In the genomic region with DNA sequence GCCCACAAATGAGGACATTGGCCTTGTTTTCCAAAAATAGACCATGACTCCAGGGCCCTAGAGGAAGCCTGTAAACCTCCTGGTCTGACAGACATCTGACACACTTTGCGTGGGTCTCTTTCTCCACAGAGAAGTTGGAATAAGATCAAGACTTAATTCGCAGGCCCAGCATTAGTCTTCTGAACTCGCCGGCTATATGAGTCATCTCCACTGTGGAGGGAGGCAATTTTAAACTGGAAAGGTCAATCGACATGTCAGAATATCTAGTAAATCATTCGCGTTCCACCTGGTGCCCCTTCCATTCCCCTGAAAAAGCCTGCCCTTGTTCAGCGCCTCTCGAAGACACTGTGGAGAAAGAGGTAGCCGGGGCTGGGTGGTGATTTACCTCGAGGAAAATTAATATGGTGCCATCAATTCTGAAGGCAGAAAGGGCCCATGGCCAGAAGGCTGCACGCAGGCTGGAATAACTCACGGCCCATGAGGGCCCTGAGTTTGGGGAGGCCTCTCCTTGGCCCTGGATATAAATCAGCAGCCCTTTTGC, we compare ENCODE assay signal across 1 cellular context.
TF ChIP-seq lines count a peak whose summit lies in the region.

No MANE protein-coding gene starts in this region.

TF ChIP-seq in K562, 482 proteins besides CTCF, POLR2A, EP300 and RAD21 (continued from another document):
- TF ChIP-seq RBM14 (IDR thresholded peaks at IDR 0.05; ENCODE audit: borderline replicate concordance, insufficient read depth, low read depth, low read length) (no peak), SMARCE1 (IDR thresholded peaks at IDR 0.05) (0 out of 2 replicates have a peak, but pooled peaks have one; percentile 29), SAP30 (IDR thresholded peaks at IDR 0.05; ENCODE audit: borderline replicate concordance, insufficient read depth, low read depth, low read length, poor library complexity, severe bottlenecking) (no peak), ZNF586 (CRISPR knock-in tag; conservative IDR thresholded peaks at IDR 0.05) (no peak), CXXC5 (CRISPR knock-in tag; IDR thresholded peaks at IDR 0.05) (no peak), CBFA2T3 (IDR thresholded peaks at IDR 0.05) (peak; percentile 36; the same call in 1 of the 2 replicates), ZNF431 (CRISPR knock-in tag; IDR thresholded peaks at IDR 0.05) (no peak), HDAC1 (IDR thresholded peaks at IDR 0.05) (0 out of 4 replicates have a peak, but pooled peaks of 1 of the 2 experiments have one; percentile 16), JUND (IDR thresholded peaks at IDR 0.05; ENCODE audit: borderline replicate concordance, low read depth, low read length) (peak; percentile 86), JUND (tag; IDR thresholded peaks at IDR 0.05; ENCODE audit: borderline replicate concordance, low read depth, low read length) (peak; percentile 67; the same call in 1 of the 3 replicates), NFIX (CRISPR knock-in tag; IDR thresholded peaks at IDR 0.05; ENCODE audit: low read depth) (no peak), MEF2D (tag; conservative IDR thresholded peaks at IDR 0.05; ENCODE audit: low read depth) (0 out of 2 replicates have a peak, but pooled peaks have one; percentile 44), HDAC2 (IDR thresholded peaks at IDR 0.05) (no peak), ZNF121 (CRISPR knock-in tag; conservative IDR thresholded peaks at IDR 0.05) (no peak), PHB (CRISPR knock-in tag; IDR thresholded peaks at IDR 0.05) (no peak), GATAD2A (IDR thresholded peaks at IDR 0.05) (no peak), MYBL2 (IDR thresholded peaks at IDR 0.05; ENCODE audit: low read depth) (no peak), MYBL2 (CRISPR knock-in tag; IDR thresholded peaks at IDR 0.05; ENCODE audit: borderline replicate concordance) (no peak), DMBX1 (CRISPR knock-in tag; IDR thresholded peaks at IDR 0.05; ENCODE audit: borderline replicate concordance) (no peak), GATAD2B (IDR thresholded peaks at IDR 0.05; ENCODE audit: borderline replicate concordance) (no peak), FOSL1 (tag; conservative IDR thresholded peaks at IDR 0.05) (peak; percentile 84), JUN (IDR thresholded peaks at IDR 0.05; ENCODE audit: borderline replicate concordance, low read depth, low read length) (peak; percentile 39; the same call in 1 of the 2 replicates), JUN (CRISPR knock-in tag; IDR thresholded peaks at IDR 0.05; ENCODE audit: borderline replicate concordance) (no peak), MEIS2 (IDR thresholded peaks at IDR 0.05; ENCODE audit: partially characterized antibody) (peak; percentile 87), SMARCA4 (IDR thresholded peaks at IDR 0.05) (0 out of 2 replicates have a peak, but pooled peaks have one; percentile 32), GTF2E2 (tag; IDR thresholded peaks at IDR 0.05) (no peak), ZFP1 (CRISPR knock-in tag; IDR thresholded peaks at IDR 0.05) (no peak), SMC3 (conservative IDR thresholded peaks at IDR 0.05; ENCODE audit: insufficient read depth, low read depth, low read length) (no peak), MEF2A (IDR thresholded peaks at IDR 0.05; ENCODE audit: control insufficient read depth, low read depth, low read length) (peak; percentile 92), HNRNPUL1 (IDR thresholded peaks at IDR 0.05; ENCODE audit: low read length) (no peak), ZNF354B (CRISPR knock-in tag; IDR thresholded peaks at IDR 0.05) (no peak), ARID1B (IDR thresholded peaks at IDR 0.05) (0 out of 2 replicates have a peak, but pooled peaks have one; percentile 28), NFIC (IDR thresholded peaks at IDR 0.05) (0 out of 2 replicates have a peak, but pooled peaks have one; percentile 29), DPF2 (IDR thresholded peaks at IDR 0.05) (peak; percentile 29; the same call in 1 of the 2 replicates), ZNF77 (CRISPR knock-in tag; IDR thresholded peaks at IDR 0.05) (no peak)
- TF ChIP-seq, protein P1, sequence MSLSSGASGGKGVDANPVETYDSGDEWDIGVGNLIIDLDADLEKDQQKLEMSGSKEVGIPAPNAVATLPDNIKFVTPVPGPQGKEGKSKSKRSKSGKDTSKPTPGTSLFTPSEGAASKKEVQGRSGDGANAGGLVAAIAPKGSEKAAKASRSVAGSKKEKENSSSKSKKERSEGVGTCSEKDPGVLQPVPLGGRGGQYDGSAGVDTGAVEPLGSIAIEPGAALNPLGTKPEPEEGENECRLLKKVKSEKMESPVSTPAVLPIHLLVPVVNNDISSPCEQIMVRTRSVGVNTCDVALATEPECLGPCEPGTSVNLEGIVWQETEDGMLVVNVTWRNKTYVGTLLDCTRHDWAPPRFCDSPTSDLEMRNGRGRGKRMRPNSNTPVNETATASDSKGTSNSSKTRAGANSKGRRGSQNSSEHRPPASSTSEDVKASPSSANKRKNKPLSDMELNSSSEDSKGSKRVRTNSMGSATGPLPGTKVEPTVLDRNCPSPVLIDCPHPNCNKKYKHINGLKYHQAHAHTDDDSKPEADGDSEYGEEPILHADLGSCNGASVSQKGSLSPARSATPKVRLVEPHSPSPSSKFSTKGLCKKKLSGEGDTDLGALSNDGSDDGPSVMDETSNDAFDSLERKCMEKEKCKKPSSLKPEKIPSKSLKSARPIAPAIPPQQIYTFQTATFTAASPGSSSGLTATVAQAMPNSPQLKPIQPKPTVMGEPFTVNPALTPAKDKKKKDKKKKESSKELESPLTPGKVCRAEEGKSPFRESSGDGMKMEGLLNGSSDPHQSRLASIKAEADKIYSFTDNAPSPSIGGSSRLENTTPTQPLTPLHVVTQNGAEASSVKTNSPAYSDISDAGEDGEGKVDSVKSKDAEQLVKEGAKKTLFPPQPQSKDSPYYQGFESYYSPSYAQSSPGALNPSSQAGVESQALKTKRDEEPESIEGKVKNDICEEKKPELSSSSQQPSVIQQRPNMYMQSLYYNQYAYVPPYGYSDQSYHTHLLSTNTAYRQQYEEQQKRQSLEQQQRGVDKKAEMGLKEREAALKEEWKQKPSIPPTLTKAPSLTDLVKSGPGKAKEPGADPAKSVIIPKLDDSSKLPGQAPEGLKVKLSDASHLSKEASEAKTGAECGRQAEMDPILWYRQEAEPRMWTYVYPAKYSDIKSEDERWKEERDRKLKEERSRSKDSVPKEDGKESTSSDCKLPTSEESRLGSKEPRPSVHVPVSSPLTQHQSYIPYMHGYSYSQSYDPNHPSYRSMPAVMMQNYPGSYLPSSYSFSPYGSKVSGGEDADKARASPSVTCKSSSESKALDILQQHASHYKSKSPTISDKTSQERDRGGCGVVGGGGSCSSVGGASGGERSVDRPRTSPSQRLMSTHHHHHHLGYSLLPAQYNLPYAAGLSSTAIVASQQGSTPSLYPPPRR (CRISPR knock-in tag; IDR thresholded peaks at IDR 0.05; ENCODE audit: borderline replicate concordance), result no peak
- TF ChIP-seq, protein P2, sequence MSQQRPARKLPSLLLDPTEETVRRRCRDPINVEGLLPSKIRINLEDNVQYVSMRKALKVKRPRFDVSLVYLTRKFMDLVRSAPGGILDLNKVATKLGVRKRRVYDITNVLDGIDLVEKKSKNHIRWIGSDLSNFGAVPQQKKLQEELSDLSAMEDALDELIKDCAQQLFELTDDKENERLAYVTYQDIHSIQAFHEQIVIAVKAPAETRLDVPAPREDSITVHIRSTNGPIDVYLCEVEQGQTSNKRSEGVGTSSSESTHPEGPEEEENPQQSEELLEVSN (IDR thresholded peaks at IDR 0.05; ENCODE audit: borderline replicate concordance in 1 of 2, extremely low read depth in 1 of 2, insufficient read depth in 1 of 2, insufficient read length in 1 of 2, low read depth in 1 of 2, low read length in 1 of 2, poor library complexity in 1 of 2, severe bottlenecking in 1 of 2), result no peak
- TF ChIP-seq, protein P3, sequence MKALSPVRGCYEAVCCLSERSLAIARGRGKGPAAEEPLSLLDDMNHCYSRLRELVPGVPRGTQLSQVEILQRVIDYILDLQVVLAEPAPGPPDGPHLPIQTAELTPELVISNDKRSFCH (CRISPR knock-in tag; IDR thresholded peaks at IDR 0.05), result no peak
- TF ChIP-seq, protein P3 (tag; IDR thresholded peaks at IDR 0.05), result peak; percentile 87
- TF ChIP-seq, protein P4, sequence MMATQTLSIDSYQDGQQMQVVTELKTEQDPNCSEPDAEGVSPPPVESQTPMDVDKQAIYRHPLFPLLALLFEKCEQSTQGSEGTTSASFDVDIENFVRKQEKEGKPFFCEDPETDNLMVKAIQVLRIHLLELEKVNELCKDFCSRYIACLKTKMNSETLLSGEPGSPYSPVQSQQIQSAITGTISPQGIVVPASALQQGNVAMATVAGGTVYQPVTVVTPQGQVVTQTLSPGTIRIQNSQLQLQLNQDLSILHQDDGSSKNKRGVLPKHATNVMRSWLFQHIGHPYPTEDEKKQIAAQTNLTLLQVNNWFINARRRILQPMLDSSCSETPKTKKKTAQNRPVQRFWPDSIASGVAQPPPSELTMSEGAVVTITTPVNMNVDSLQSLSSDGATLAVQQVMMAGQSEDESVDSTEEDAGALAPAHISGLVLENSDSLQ (IDR thresholded peaks at IDR 0.05), result peak; percentile 49
- TF ChIP-seq, protein P5, sequence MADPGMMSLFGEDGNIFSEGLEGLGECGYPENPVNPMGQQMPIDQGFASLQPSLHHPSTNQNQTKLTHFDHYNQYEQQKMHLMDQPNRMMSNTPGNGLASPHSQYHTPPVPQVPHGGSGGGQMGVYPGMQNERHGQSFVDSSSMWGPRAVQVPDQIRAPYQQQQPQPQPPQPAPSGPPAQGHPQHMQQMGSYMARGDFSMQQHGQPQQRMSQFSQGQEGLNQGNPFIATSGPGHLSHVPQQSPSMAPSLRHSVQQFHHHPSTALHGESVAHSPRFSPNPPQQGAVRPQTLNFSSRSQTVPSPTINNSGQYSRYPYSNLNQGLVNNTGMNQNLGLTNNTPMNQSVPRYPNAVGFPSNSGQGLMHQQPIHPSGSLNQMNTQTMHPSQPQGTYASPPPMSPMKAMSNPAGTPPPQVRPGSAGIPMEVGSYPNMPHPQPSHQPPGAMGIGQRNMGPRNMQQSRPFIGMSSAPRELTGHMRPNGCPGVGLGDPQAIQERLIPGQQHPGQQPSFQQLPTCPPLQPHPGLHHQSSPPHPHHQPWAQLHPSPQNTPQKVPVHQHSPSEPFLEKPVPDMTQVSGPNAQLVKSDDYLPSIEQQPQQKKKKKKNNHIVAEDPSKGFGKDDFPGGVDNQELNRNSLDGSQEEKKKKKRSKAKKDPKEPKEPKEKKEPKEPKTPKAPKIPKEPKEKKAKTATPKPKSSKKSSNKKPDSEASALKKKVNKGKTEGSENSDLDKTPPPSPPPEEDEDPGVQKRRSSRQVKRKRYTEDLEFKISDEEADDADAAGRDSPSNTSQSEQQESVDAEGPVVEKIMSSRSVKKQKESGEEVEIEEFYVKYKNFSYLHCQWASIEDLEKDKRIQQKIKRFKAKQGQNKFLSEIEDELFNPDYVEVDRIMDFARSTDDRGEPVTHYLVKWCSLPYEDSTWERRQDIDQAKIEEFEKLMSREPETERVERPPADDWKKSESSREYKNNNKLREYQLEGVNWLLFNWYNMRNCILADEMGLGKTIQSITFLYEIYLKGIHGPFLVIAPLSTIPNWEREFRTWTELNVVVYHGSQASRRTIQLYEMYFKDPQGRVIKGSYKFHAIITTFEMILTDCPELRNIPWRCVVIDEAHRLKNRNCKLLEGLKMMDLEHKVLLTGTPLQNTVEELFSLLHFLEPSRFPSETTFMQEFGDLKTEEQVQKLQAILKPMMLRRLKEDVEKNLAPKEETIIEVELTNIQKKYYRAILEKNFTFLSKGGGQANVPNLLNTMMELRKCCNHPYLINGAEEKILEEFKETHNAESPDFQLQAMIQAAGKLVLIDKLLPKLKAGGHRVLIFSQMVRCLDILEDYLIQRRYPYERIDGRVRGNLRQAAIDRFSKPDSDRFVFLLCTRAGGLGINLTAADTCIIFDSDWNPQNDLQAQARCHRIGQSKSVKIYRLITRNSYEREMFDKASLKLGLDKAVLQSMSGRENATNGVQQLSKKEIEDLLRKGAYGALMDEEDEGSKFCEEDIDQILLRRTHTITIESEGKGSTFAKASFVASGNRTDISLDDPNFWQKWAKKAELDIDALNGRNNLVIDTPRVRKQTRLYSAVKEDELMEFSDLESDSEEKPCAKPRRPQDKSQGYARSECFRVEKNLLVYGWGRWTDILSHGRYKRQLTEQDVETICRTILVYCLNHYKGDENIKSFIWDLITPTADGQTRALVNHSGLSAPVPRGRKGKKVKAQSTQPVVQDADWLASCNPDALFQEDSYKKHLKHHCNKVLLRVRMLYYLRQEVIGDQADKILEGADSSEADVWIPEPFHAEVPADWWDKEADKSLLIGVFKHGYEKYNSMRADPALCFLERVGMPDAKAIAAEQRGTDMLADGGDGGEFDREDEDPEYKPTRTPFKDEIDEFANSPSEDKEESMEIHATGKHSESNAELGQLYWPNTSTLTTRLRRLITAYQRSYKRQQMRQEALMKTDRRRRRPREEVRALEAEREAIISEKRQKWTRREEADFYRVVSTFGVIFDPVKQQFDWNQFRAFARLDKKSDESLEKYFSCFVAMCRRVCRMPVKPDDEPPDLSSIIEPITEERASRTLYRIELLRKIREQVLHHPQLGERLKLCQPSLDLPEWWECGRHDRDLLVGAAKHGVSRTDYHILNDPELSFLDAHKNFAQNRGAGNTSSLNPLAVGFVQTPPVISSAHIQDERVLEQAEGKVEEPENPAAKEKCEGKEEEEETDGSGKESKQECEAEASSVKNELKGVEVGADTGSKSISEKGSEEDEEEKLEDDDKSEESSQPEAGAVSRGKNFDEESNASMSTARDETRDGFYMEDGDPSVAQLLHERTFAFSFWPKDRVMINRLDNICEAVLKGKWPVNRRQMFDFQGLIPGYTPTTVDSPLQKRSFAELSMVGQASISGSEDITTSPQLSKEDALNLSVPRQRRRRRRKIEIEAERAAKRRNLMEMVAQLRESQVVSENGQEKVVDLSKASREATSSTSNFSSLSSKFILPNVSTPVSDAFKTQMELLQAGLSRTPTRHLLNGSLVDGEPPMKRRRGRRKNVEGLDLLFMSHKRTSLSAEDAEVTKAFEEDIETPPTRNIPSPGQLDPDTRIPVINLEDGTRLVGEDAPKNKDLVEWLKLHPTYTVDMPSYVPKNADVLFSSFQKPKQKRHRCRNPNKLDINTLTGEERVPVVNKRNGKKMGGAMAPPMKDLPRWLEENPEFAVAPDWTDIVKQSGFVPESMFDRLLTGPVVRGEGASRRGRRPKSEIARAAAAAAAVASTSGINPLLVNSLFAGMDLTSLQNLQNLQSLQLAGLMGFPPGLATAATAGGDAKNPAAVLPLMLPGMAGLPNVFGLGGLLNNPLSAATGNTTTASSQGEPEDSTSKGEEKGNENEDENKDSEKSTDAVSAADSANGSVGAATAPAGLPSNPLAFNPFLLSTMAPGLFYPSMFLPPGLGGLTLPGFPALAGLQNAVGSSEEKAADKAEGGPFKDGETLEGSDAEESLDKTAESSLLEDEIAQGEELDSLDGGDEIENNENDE (IDR thresholded peaks at IDR 0.05; ENCODE audit: low read depth, low read length), result no peak
TF ChIP-seq in K562: peak in this region for 19.
